In the genomic region with DNA sequence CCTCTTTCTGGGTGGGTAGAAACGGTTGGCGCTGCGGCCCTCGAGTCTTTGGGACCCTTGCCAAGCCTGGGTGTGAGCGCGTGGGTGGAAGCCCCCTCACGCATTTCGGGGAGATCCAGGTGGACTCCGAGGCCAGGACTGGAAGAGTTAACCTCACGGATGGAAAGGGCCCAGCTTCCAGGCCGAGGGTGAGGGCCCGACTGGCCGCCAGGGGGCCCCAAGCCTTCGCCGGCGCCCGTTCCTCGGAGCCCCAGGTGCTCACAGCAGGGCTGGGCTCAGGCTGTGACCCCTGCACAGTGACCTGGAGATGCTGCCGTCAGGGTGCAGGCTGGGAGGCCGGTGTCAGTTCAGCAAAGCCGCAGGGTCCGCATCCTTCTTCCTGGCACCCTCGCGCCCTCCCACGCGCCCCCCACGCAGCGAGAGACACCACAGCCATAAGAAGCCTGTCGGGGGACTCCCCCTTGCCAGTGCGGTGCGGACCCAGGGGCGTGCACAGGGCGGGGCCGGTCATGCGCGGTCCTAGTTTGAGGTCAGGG, we compare ENCODE assay signal across 1 cellular context.
TF ChIP-seq lines count a peak whose summit lies in the region.

No MANE protein-coding gene starts in this region.

TF ChIP-seq in HepG2, 621 proteins besides CTCF, POLR2A, EP300 and RAD21 (continued from another document):
- TF ChIP-seq, protein P1, sequence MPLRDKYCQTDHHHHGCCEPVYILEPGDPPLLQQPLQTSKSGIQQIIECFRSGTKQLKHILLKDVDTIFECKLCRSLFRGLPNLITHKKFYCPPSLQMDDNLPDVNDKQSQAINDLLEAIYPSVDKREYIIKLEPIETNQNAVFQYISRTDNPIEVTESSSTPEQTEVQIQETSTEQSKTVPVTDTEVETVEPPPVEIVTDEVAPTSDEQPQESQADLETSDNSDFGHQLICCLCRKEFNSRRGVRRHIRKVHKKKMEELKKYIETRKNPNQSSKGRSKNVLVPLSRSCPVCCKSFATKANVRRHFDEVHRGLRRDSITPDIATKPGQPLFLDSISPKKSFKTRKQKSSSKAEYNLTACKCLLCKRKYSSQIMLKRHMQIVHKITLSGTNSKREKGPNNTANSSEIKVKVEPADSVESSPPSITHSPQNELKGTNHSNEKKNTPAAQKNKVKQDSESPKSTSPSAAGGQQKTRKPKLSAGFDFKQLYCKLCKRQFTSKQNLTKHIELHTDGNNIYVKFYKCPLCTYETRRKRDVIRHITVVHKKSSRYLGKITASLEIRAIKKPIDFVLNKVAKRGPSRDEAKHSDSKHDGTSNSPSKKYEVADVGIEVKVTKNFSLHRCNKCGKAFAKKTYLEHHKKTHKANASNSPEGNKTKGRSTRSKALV (CRISPR knock-in tag; IDR thresholded peaks at IDR 0.05), result 0 out of 2 replicates have a peak, but pooled peaks have one; percentile 38
- TF ChIP-seq ZNF331 (CRISPR knock-in tag; IDR thresholded peaks at IDR 0.05) (peak; percentile 20; the same call in 1 of the 2 replicates), ZNF180 (CRISPR knock-in tag; IDR thresholded peaks at IDR 0.05; ENCODE audit: borderline replicate concordance, low read depth) (0 out of 2 replicates have a peak, but pooled peaks have one; percentile 26), MYC (CRISPR knock-in tag; IDR thresholded peaks at IDR 0.05; ENCODE audit: borderline replicate concordance) (peak; percentile 19; the same call in 1 of the 2 replicates), XRCC5 (optimal IDR thresholded peaks at IDR 0.05; ENCODE audit: low read length) (peak; percentile 79), PRDM10 (CRISPR knock-in tag; IDR thresholded peaks at IDR 0.05; ENCODE audit: low read depth) (no peak), NR2F1 (CRISPR knock-in tag; IDR thresholded peaks at IDR 0.05) (0 out of 4 replicates have a peak, but pooled peaks have one; percentile 10 to 24), SMC3 (IDR thresholded peaks at IDR 0.05; ENCODE audit: low read length) (peak; percentile 10; the same call in 1 of the 2 replicates), ISL2 (CRISPR knock-in tag; IDR thresholded peaks at IDR 0.05) (0 out of 2 replicates have a peak, but pooled peaks have one; percentile 27), ZFY (CRISPR knock-in tag; IDR thresholded peaks at IDR 0.05) (0 out of 2 replicates have a peak, but pooled peaks have one; percentile 28), ZFP37 (CRISPR knock-in tag; IDR thresholded peaks at IDR 0.05; ENCODE audit: borderline replicate concordance) (0 out of 2 replicates have a peak, but pooled peaks have one; percentile 46), HMG20B (CRISPR knock-in tag; conservative IDR thresholded peaks at IDR 0.05) (no peak), NR2C2 (CRISPR knock-in tag; IDR thresholded peaks at IDR 0.05; ENCODE audit: borderline replicate concordance) (peak; percentile 45; the same call in 1 of the 2 replicates), MEIS2 (CRISPR knock-in tag; IDR thresholded peaks at IDR 0.05) (0 out of 2 replicates have a peak, but pooled peaks have one; percentile 61), HNF4A (CRISPR knock-in tag; IDR thresholded peaks at IDR 0.05) (0 out of 2 replicates have a peak, but pooled peaks have one; percentile 15), KDM2A (CRISPR knock-in tag; IDR thresholded peaks at IDR 0.05; ENCODE audit: borderline replicate concordance, low read depth) (peak; percentile 70; the same call in 1 of the 2 replicates), FUBP1 (CRISPR knock-in tag; IDR thresholded peaks at IDR 0.05; ENCODE audit: borderline replicate concordance) (no peak), KDM3A (CRISPR knock-in tag; IDR thresholded peaks at IDR 0.05; ENCODE audit: low read depth) (peak; percentile 17; the same call in 1 of the 2 replicates), MXD1 (CRISPR knock-in tag; IDR thresholded peaks at IDR 0.05) (no peak), ZNF777 (CRISPR knock-in tag; IDR thresholded peaks at IDR 0.05) (0 out of 2 replicates have a peak, but pooled peaks have one; percentile 34), ZNF652 (CRISPR knock-in tag; IDR thresholded peaks at IDR 0.05; ENCODE audit: borderline replicate concordance, low read depth) (peak; percentile 94), HOXA3 (CRISPR knock-in tag; IDR thresholded peaks at IDR 0.05) (peak; percentile 59), CBX1 (IDR thresholded peaks at IDR 0.05; ENCODE audit: low read depth) (no peak), TFAP4 (IDR thresholded peaks at IDR 0.05; ENCODE audit: borderline replicate concordance, low read depth) (peak; percentile 41; the same call in 1 of the 2 replicates), TSC22D2 (CRISPR knock-in tag; IDR thresholded peaks at IDR 0.05; ENCODE audit: borderline replicate concordance) (no peak), GABPB1 (CRISPR knock-in tag; IDR thresholded peaks at IDR 0.05) (peak; percentile 58; the same call in 1 of the 2 replicates)
- TF ChIP-seq, protein P2, sequence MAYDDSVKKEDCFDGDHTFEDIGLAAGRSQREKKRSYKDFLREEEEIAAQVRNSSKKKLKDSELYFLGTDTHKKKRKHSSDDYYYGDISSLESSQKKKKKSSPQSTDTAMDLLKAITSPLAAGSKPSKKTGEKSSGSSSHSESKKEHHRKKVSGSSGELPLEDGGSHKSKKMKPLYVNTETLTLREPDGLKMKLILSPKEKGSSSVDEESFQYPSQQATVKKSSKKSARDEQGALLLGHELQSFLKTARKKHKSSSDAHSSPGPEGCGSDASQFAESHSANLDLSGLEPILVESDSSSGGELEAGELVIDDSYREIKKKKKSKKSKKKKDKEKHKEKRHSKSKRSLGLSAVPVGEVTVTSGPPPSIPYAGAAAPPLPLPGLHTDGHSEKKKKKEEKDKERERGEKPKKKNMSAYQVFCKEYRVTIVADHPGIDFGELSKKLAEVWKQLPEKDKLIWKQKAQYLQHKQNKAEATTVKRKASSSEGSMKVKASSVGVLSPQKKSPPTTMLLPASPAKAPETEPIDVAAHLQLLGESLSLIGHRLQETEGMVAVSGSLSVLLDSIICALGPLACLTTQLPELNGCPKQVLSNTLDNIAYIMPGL (CRISPR knock-in tag; IDR thresholded peaks at IDR 0.05; ENCODE audit: borderline replicate concordance in 1 of 2, low read depth in 1 of 2), result peak in 1 of 2 experiments; percentile 48; a peak in 2 of 4 replicates
- TF ChIP-seq, protein P3, sequence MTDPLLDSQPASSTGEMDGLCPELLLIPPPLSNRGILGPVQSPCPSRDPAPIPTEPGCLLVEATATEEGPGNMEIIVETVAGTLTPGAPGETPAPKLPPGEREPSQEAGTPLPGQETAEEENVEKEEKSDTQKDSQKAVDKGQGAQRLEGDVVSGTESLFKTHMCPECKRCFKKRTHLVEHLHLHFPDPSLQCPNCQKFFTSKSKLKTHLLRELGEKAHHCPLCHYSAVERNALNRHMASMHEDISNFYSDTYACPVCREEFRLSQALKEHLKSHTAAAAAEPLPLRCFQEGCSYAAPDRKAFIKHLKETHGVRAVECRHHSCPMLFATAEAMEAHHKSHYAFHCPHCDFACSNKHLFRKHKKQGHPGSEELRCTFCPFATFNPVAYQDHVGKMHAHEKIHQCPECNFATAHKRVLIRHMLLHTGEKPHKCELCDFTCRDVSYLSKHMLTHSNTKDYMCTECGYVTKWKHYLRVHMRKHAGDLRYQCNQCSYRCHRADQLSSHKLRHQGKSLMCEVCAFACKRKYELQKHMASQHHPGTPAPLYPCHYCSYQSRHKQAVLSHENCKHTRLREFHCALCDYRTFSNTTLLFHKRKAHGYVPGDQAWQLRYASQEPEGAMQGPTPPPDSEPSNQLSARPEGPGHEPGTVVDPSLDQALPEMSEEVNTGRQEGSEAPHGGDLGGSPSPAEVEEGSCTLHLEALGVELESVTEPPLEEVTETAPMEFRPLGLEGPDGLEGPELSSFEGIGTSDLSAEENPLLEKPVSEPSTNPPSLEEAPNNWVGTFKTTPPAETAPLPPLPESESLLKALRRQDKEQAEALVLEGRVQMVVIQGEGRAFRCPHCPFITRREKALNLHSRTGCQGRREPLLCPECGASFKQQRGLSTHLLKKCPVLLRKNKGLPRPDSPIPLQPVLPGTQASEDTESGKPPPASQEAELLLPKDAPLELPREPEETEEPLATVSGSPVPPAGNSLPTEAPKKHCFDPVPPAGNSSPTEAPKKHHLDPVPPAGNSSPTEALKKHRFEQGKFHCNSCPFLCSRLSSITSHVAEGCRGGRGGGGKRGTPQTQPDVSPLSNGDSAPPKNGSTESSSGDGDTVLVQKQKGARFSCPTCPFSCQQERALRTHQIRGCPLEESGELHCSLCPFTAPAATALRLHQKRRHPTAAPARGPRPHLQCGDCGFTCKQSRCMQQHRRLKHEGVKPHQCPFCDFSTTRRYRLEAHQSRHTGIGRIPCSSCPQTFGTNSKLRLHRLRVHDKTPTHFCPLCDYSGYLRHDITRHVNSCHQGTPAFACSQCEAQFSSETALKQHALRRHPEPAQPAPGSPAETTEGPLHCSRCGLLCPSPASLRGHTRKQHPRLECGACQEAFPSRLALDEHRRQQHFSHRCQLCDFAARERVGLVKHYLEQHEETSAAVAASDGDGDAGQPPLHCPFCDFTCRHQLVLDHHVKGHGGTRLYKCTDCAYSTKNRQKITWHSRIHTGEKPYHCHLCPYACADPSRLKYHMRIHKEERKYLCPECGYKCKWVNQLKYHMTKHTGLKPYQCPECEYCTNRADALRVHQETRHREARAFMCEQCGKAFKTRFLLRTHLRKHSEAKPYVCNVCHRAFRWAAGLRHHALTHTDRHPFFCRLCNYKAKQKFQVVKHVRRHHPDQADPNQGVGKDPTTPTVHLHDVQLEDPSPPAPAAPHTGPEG (CRISPR knock-in tag; IDR thresholded peaks at IDR 0.05), result peak; percentile 42; the same call in 1 of the 2 replicates
- TF ChIP-seq, protein P4, sequence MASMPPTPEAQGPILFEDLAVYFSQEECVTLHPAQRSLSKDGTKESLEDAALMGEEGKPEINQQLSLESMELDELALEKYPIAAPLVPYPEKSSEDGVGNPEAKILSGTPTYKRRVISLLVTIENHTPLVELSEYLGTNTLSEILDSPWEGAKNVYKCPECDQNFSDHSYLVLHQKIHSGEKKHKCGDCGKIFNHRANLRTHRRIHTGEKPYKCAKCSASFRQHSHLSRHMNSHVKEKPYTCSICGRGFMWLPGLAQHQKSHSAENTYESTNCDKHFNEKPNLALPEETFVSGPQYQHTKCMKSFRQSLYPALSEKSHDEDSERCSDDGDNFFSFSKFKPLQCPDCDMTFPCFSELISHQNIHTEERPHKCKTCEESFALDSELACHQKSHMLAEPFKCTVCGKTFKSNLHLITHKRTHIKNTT (CRISPR knock-in tag; IDR thresholded peaks at IDR 0.05), result 0 out of 2 replicates have a peak, but pooled peaks have one; percentile 18
